Comparison of ENCODE assay signal across 28 cellular contexts in genomic region chr10:12596055-12596576, GRCh38.
A peak's percentile ranks its signal among the peaks of the same experiment; 100 is the strongest.
DNase-seq lines count a peak whose midpoint lies in the region; ATAC-seq and TF ChIP-seq lines count a peak whose summit lies in the region.
"Had no signal": no experiment of that assay in that cellular context is flagged by ENCODE, and none has a peak within 500 bp of the region (broad histone marks: within the 10 kb centered on the region; RNA-seq: fewer than 3 reads in every experiment).

No MANE protein-coding gene starts in this region.

- no peaks in the 10 kb centered on the region for H3K36me3 ChIP-seq in HCT116 (ENCODE audit: control insufficient read depth in 1 of 2, insufficient read depth in 2 of 2, low read length in 2 of 2)
- H3K36me3 ChIP-seq: ascending aorta, colonic mucosa, lower lobe of right lung had no signal

- no peaks in the 10 kb centered on the region for H3K9me3 ChIP-seq in HCT116 (ENCODE audit: control insufficient read depth in 1 of 2, insufficient read depth in 1 of 2, low read depth in 1 of 2, low read length in 2 of 2)
- H3K9me3 ChIP-seq: ascending aorta, colonic mucosa, lower lobe of right lung had no signal

- CTCF ChIA-PET in activated CD4-positive, alpha-beta T cell treated with anti-CD3 and anti-CD28 coated beads, Interleukin-2, amount 10 ng/mL, durations not matched to agents 7 days and 5 days (lab: Charles Lee), result interaction anchor here (0.9 to 1.2 kb wide), 2 partner anchors 10 to 60 kb away, joined by 3 read pairs; no protein-coding TSS in a partner anchor
- CTCF ChIA-PET in HCT116 (lab: Charles Lee), result no interaction called here

- POLR2A ChIA-PET in activated CD4-positive, alpha-beta T cell treated with anti-CD3 and anti-CD28 coated beads, Interleukin-2, amount 10 ng/mL, durations not matched to agents 7 days and 5 days (lab: Charles Lee), result no interaction called here
- POLR2A ChIA-PET in HCT116 (lab: Charles Lee), result no interaction called here

- H3K4me1 ChIP-seq in HCT116 (ENCODE audit: control insufficient read depth in 1 of 2, insufficient read depth in 2 of 2, low read length in 2 of 2), result peaks cover 3 to 12% of the 10 kb centered on the region in 2 experiments; a peak in 3 of 4 replicates
- H3K4me1 ChIP-seq: ascending aorta, colonic mucosa, lower lobe of right lung had no signal

- TF ChIP-seq CTCF in HCT116 (IDR thresholded peaks at IDR 0.05 in 2 of 3, conservative IDR thresholded peaks at IDR 0.05 in 1 of 3; ENCODE audit: borderline replicate concordance in 1 of 3, insufficient read depth in 1 of 3, low read depth in 2 of 3, low read length in 2 of 3), result no peak

- peaks cover 11% of the 10 kb centered on the region for H3K9me3 Mint-ChIP-seq in activated CD4-positive, alpha-beta T cell treated with anti-CD3 and anti-CD28 coated beads, Interleukin-2, amount 10 ng/mL, durations not matched to agents 7 days and 5 days
- peaks cover 3% of the 10 kb centered on the region for H3K9me3 Mint-ChIP-seq in activated naive CD8-positive, alpha-beta T cell treated with anti-CD3 and anti-CD28 coated beads, Interleukin-2, amount 50 U/mL, for 24 hours
- peaks cover 3% of the 10 kb centered on the region for H3K9me3 Mint-ChIP-seq in stimulated activated memory B cell treated with anti-CD40 and anti-IgM and Interleukin-4, amounts not matched to agents 10 μg/mL and 1 μg/mL and 100 μg/mL, for 72 hours

- no peak overlapping the region for H3K27ac ChIP-seq in HCT116 (ENCODE audit: low read depth, low read length)
- H3K27ac ChIP-seq: A549, ascending aorta, colonic mucosa, epithelial cell of prostate, lower lobe of right lung, VCaP had no signal

- no peaks in the 10 kb centered on the region for H3K27me3 ChIP-seq in HCT116 (ENCODE audit: insufficient read depth, low read length)
- H3K27me3 ChIP-seq: ascending aorta, colonic mucosa had no signal

- H3K79me2 ChIP-seq in HCT116 (ENCODE audit: insufficient read depth, low read length), result no peaks in the 10 kb centered on the region

- H3K36me3 Mint-ChIP-seq in activated CD4-positive, alpha-beta T cell treated with anti-CD3 and anti-CD28 coated beads, Interleukin-2, amount 10 ng/mL, durations not matched to agents 7 days and 5 days (ENCODE audit: low read depth), result peaks cover 42% of the 10 kb centered on the region
- peaks cover 12% of the 10 kb centered on the region for H3K36me3 Mint-ChIP-seq in activated naive CD8-positive, alpha-beta T cell treated with anti-CD3 and anti-CD28 coated beads, Interleukin-2, amount 50 U/mL, for 24 hours (ENCODE audit: low read depth)
- H3K36me3 Mint-ChIP-seq in stimulated activated memory B cell treated with anti-CD40 and anti-IgM and Interleukin-4, amounts not matched to agents 10 μg/mL and 1 μg/mL and 100 μg/mL, for 72 hours, result peaks cover 44% of the 10 kb centered on the region

- no peaks in the 10 kb centered on the region for H4K20me1 ChIP-seq in HCT116 (ENCODE audit: insufficient read depth)

- RAD21 ChIA-PET in HCT116 (lab: Charles Lee; ENCODE audit: low non-redundant PET in 1 of 2, low total read pairs in 2 of 2, uncharacterized antibody in 2 of 2, unreplicated experiment in 2 of 2), result no interaction called here

- peaks cover 74% of the 10 kb centered on the region for H3K4me1 Mint-ChIP-seq in activated CD4-positive, alpha-beta T cell treated with anti-CD3 and anti-CD28 coated beads, Interleukin-2, amount 10 ng/mL, durations not matched to agents 7 days and 5 days
- H3K4me1 Mint-ChIP-seq in activated naive CD8-positive, alpha-beta T cell treated with anti-CD3 and anti-CD28 coated beads, Interleukin-2, amount 50 U/mL, for 24 hours, result peaks cover 49% of the 10 kb centered on the region
- peaks cover 34% of the 10 kb centered on the region for H3K4me1 Mint-ChIP-seq in stimulated activated memory B cell treated with anti-CD40 and anti-IgM and Interleukin-4, amounts not matched to agents 10 μg/mL and 1 μg/mL and 100 μg/mL, for 72 hours

- no peaks in the 10 kb centered on the region for H3K9me2 ChIP-seq in HCT116 (ENCODE audit: insufficient read depth)

- H2AFZ ChIP-seq in HCT116 (ENCODE audit: low read depth, low read length, poor library complexity, severe bottlenecking), result no peak overlapping the region

- TF ChIP-seq POLR2A in HCT116 (IDR thresholded peaks at IDR 0.05; ENCODE audit: borderline replicate concordance, extremely low read depth, insufficient read depth, insufficient read length), result no peak

- peak overlapping the region; percentile 89 for H3K27ac Mint-ChIP-seq in activated CD4-positive, alpha-beta T cell treated with anti-CD3 and anti-CD28 coated beads, Interleukin-2, amount 10 ng/mL, durations not matched to agents 7 days and 5 days
- H3K27ac Mint-ChIP-seq in activated naive CD8-positive, alpha-beta T cell treated with anti-CD3 and anti-CD28 coated beads, Interleukin-2, amount 50 U/mL, for 24 hours, result no peak overlapping the region
- H3K27ac Mint-ChIP-seq in stimulated activated memory B cell treated with anti-CD40 and anti-IgM and Interleukin-4, amounts not matched to agents 10 μg/mL and 1 μg/mL and 100 μg/mL, for 72 hours, result peak overlapping the region; percentile 55
- H3K27ac Mint-ChIP-seq: activated naive CD8-positive, alpha-beta T cell had no signal

- no peak for DNase-seq in activated CD4-positive, alpha-beta T cell treated with anti-CD3 and anti-CD28 coated beads, Interleukin-2, amount 10 ng/mL, durations not matched to agents 7 days and 5 days
- DNase-seq in activated CD4-positive, alpha-beta T cell treated with anti-CD3 and anti-CD28 coated beads, Interleukin-2, amount 50 U/mL, for 1 hour, result no peak
- DNase-seq in HCT116 (ENCODE audit: low read depth, low spot score), result no peak
- no peak for DNase-seq in activated naive CD8-positive, alpha-beta T cell treated with anti-CD3 and anti-CD28 coated beads, Interleukin-2, amount 50 U/mL, for 24 hours
- DNase-seq in NCI-H1930 (lab: John Stamatoyannopoulos, UW), result no peak
- DNase-seq in activated gamma-delta T cell treated with Interleukin-2 at 50 U/mL for 16 hours, result no peak
- DNase-seq: activated CD8-positive, alpha-beta memory T cell treated with anti-CD3 and anti-CD28 coated beads, Interleukin-2, amount 50 U/mL, for 48 hours; colonic mucosa; DMS 273 treated with DMSO at 0.1 percent for 48 hours; effector CD8-positive, alpha-beta T cell; EL; hippocampal formation; lower lobe of right lung; MV-4-11; NCI-H1436; NCI-H2081 treated with DMSO at 0.1 percent for 48 hours; NCI-H2227 treated with DMSO at 0.1 percent for 48 hours; NCI-H748 treated with DMSO at 0.1 percent for 48 hours; stimulated activated naive CD4-positive, alpha-beta T cell had no signal

- no peak for TF ChIP-seq RAD21 in HCT116 (IDR thresholded peaks at IDR 0.05; ENCODE audit: low read depth)

- no TSS peak for BruUV-seq in HCT116 (replicated peaks; lab: Mats Ljungman, UMichigan)

- ATAC-seq in HCT116, result no peak
- no peak for ATAC-seq in activated naive CD8-positive, alpha-beta T cell treated with anti-CD3 and anti-CD28 coated beads, Interleukin-2, amount 50 U/mL, for 24 hours
- no peak for ATAC-seq in stimulated activated memory B cell treated with anti-CD40 and anti-IgM and Interleukin-4, amounts not matched to agents 10 μg/mL and 1 μg/mL and 100 μg/mL, for 72 hours
- ATAC-seq in GM21737 (IDR thresholded peaks at IDR 0.05; ENCODE audit: unreplicated experiment), result no peak
- ATAC-seq: A549, lower lobe of right lung, Right ventricle myocardium inferior, SK-N-SH treated with all-trans-retinoic acid at 6 μM for 48 hours had no signal

- no peak overlapping the region for H3K9ac ChIP-seq in HCT116 (ENCODE audit: low read length)

- H3K27me3 Mint-ChIP-seq in activated CD4-positive, alpha-beta T cell treated with anti-CD3 and anti-CD28 coated beads, Interleukin-2, amount 10 ng/mL, durations not matched to agents 7 days and 5 days, result no peaks in the 10 kb centered on the region
- H3K27me3 Mint-ChIP-seq in activated naive CD8-positive, alpha-beta T cell treated with anti-CD3 and anti-CD28 coated beads, Interleukin-2, amount 50 U/mL, for 24 hours, result no peaks in the 10 kb centered on the region
- no peaks in the 10 kb centered on the region for H3K27me3 Mint-ChIP-seq in stimulated activated memory B cell treated with anti-CD40 and anti-IgM and Interleukin-4, amounts not matched to agents 10 μg/mL and 1 μg/mL and 100 μg/mL, for 72 hours
- H3K27me3 Mint-ChIP-seq: activated naive CD8-positive, alpha-beta T cell had no signal

- no peak overlapping the region for H3K4me3 ChIP-seq in HCT116 (replicated peaks in 1 of 2; ENCODE audit: low read depth in 1 of 2, low read length in 2 of 2)
- H3K4me3 ChIP-seq: A549, ascending aorta, colonic mucosa, lower lobe of right lung had no signal

- no peak overlapping the region for H3K4me3 Mint-ChIP-seq in activated CD4-positive, alpha-beta T cell treated with anti-CD3 and anti-CD28 coated beads, Interleukin-2, amount 10 ng/mL, durations not matched to agents 7 days and 5 days
- peak overlapping the region; percentile 5 for H3K4me3 Mint-ChIP-seq in activated naive CD8-positive, alpha-beta T cell treated with anti-CD3 and anti-CD28 coated beads, Interleukin-2, amount 50 U/mL, for 24 hours
- no peak overlapping the region for H3K4me3 Mint-ChIP-seq in stimulated activated memory B cell treated with anti-CD40 and anti-IgM and Interleukin-4, amounts not matched to agents 10 μg/mL and 1 μg/mL and 100 μg/mL, for 72 hours

- intact Hi-C loops in HCT116 (cut with micrococcal nuclease), result no loop called here

- no peak overlapping the region for H3K4me2 ChIP-seq in HCT116 (ENCODE audit: low read length)
- H3K4me2 ChIP-seq: A549 had no signal
